ENCODE assay signal across 8 cellular contexts in the genomic region with DNA sequence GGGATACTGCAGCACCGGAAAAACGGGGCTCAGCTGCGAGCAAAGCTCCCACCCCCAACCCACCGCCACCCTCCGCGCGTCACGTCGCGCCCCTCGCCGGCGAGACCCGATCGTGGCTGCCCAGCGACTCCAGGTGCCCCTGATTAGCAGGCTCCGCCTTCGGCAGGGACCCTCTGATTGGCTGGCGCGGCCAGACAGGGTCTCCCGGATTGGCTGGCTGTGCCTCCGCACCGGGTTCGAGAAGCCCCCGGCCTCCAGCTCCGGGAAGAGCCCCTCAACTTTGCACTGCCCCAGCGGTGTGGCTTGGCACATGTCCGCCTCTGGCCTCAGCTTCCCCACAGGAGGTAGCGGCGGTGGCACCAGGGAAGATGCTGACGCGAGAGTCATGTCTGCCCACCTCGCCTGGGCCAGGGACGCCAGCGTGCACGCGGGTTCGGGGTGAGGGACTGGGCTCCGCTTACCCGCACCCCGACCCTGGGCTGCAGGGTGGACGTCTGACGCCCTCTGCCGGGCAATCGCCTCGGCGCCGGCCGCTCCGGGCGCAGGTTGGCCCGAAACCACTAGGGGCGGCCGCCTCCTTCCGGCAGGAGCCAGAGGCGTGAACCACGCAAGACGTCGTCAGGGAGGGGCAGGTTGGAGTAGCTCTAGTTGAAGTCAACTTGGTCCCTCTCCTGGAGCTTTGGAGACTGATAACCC. TPM values are rescaled to one million over a fixed set of nuclear protein-coding genes. Genes with fewer than 3 reads are reported as not detected.
A peak's percentile ranks its signal among the peaks of the same experiment; 100 is the strongest.
DNase-seq lines count a peak whose midpoint lies in the region; ATAC-seq and TF ChIP-seq lines count a peak whose summit lies in the region.

No MANE protein-coding gene starts in this region.

- peak; percentile 92 for DNase-seq in BE2C
- DNase-seq in NCI-H748 treated with DMSO at 0.1 percent for 48 hours (lab: John Stamatoyannopoulos, UW) = peak; percentile 66
- peak; percentile 95 to 96 for DNase-seq in activated CD4-positive, alpha-beta T cell treated with anti-CD3 and anti-CD28 coated beads, Interleukin-2, amount 50 U/mL, for 48 hours
- DNase-seq in lung (ENCODE audit: low spot score) = peak; percentile 91
- DNase-seq in stimulated activated CD4-positive, alpha-beta T cell treated with anti-CD3 and anti-CD28 coated beads, TNF-alpha, amount 100 ng/mL, for 48 hours (ENCODE audit: low read depth in 3 of 3) = peak; percentile 92

- H3K27me3 ChIP-seq in BE2C = no peaks in the 10 kb centered on the region
- no peaks in the 10 kb centered on the region for H3K27me3 ChIP-seq in duodenal mucosa (ENCODE audit: control insufficient read depth in 1 of 2, insufficient read depth in 2 of 2, low read length in 2 of 2)
- no peaks in the 10 kb centered on the region for H3K27me3 ChIP-seq in lung (ENCODE audit: control insufficient read depth, insufficient read depth)

- H3K36me3 ChIP-seq in BE2C (peaks cover 22% of the 10 kb centered on the region), duodenal mucosa (ENCODE audit: control insufficient read depth in 1 of 2, insufficient read depth in 2 of 2, low read length in 2 of 2) (peaks cover 6 to 7% of the 10 kb centered on the region in 2 donors), lung (ENCODE audit: control insufficient read depth in 2 of 2, insufficient read depth in 2 of 2, low read length in 2 of 2) (peaks cover 0 to 4% of the 10 kb centered on the region in 2 donors)

- H3K27ac ChIP-seq in duodenal mucosa (ENCODE audit: low read depth, low read length) (peak overlapping the region; percentile 83), lung (ENCODE audit: low read depth in 1 of 2, low read length in 1 of 2) (peak overlapping the region; percentile 77 to 80)

- H3K4me3 ChIP-seq in BE2C (ENCODE audit: low read depth, low read length) = peak overlapping the region; percentile 66
- peak overlapping the region; percentile 72 to 76 for H3K4me3 ChIP-seq in duodenal mucosa (ENCODE audit: low read depth in 1 of 2, low read length in 2 of 2)
- peak overlapping the region; percentile 33 for H3K4me3 ChIP-seq in lung

- peak; percentile 31 for ATAC-seq in HG03378 (IDR thresholded peaks at IDR 0.05; ENCODE audit: unreplicated experiment)
- peak; percentile 75 for ATAC-seq in lung (ENCODE audit: insufficient read depth, low FRiP score)

- H3K9ac ChIP-seq in duodenal mucosa (ENCODE audit: low read depth in 1 of 2, low read length in 2 of 2) = peak overlapping the region; percentile 73 to 83

- peak; percentile 55 for TF ChIP-seq POLR2A in GM19099 (IDR thresholded peaks at IDR 0.05; ENCODE audit: extremely low read depth, insufficient read length, low read depth)

- H3K9me3 ChIP-seq in BE2C (no peaks in the 10 kb centered on the region), duodenal mucosa (ENCODE audit: control insufficient read depth in 1 of 2, low read length in 2 of 2) (no peaks in the 10 kb centered on the region), lung (ENCODE audit: control insufficient read depth in 2 of 2, insufficient read depth in 1 of 2, low read length in 1 of 2) (no peaks in the 10 kb centered on the region)

- TF ChIP-seq CTCF in BE2C (IDR thresholded peaks at IDR 0.05; ENCODE audit: low read depth, low read length) = peak; percentile 99
- TF ChIP-seq CTCF in lung (IDR thresholded peaks at IDR 0.05; ENCODE audit: control extremely low read depth, extremely low read depth) = peak; percentile 99

- WGBS in lung, 2 donors = 1% methylated on average over 59 of the region's 59 CpGs

- H3K4me1 ChIP-seq in BE2C (peaks cover 16% of the 10 kb centered on the region), duodenal mucosa (ENCODE audit: control insufficient read depth in 1 of 2, insufficient read depth in 2 of 2, low read length in 2 of 2) (peaks cover 67 to 76% of the 10 kb centered on the region in 2 donors), lung (ENCODE audit: control insufficient read depth in 2 of 2, insufficient read depth in 2 of 2, low read length in 2 of 2) (peaks cover 2 to 40% of the 10 kb centered on the region in 2 donors)

RNA-seq across cellular contexts. Expression of a gene that starts 0.5 kb away (rescaled TPM):
- polyA plus RNA-seq in BE2C (2012; ENCODE audit: insufficient read depth, insufficient read length, low read depth) = 7.0 TPM
- 10 to 100 TPM; 33.2 to 34.7 TPM for total RNA-seq in lung
- 10 to 100 TPM; 15.1 to 16.5 TPM for polyA plus RNA-seq in lung

RNA-seq across cellular contexts. Expression of a gene that starts 9.8 kb away (rescaled TPM):
- polyA plus RNA-seq in BE2C (2012; ENCODE audit: insufficient read depth, insufficient read length, low read depth) = 31.1 TPM
- 10 to 100 TPM; 12.4 to 28.1 TPM for total RNA-seq in lung
- 1 to 10 TPM; 7.3 to 8.3 TPM for polyA plus RNA-seq in lung

Comparison
In these comparisons a context has a peak if more than half of its experiments do, and no peak if none do; other contexts are left out.
1. Peak in every context shown above with its lines: DNase-seq, ATAC-seq, H3K4me3 ChIP-seq and H3K27ac ChIP-seq.